ENCODE assay signal across 33 cellular contexts in the genomic region with DNA sequence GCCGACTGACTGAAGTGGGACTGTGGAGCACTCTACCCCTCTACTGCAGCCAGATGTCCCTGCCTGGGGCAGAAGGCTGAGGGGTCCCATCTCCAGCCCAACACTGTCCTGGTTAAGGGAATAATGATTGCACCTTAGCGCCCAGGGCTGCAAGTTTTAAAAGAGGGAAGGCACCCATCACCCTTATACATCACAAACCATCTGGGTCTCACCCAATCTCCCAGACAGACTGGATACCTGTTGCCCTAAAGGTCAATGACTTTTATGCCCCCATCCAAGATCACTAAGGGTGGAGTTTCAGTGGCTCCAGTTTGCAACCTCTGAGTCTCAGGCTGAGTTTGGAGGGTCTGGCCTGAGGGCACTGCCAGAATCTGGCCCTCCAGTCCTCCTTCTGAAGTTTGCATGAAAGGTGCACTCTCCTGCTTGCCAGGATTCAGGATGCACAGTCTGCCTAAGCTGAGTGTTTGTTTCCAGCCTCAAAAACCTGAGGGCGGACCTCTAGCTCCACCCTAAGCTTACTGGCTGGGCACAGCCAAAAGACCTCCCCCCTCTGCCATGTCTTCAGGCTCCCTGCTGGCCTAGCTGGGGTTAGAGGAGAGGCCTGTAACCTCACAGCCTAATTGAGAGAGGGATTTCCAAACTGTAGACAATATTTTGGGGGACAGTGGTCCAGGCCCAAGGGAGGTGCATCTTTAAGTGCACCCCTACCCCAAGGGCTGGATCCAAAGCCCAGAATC. TPM values are rescaled to one million over a fixed set of nuclear protein-coding genes. Genes with fewer than 3 reads are reported as not detected.
DNase-seq lines count a peak whose midpoint lies in the region; ATAC-seq and TF ChIP-seq lines count a peak whose summit lies in the region.
"Had no signal": no experiment of that assay in that cellular context is flagged by ENCODE, and none has a peak within 500 bp of the region (broad histone marks: within the 10 kb centered on the region; RNA-seq: fewer than 3 reads in every experiment).

No MANE protein-coding gene starts in this region.

- TF ChIP-seq POLR2A in suprapubic skin (IDR thresholded peaks at IDR 0.05) = no peak

- H2BK5ac ChIP-seq in mesenchymal stem cell (ENCODE audit: low read depth, low read length, poor library complexity, severe bottlenecking) = no peak overlapping the region

- H3K4me1 ChIP-seq in mesenchymal stem cell (ENCODE audit: control insufficient read depth, insufficient read depth, low read depth, low read length) (peaks cover 36% of the 10 kb centered on the region), suprapubic skin (peaks cover 76% of the 10 kb centered on the region), mucosa of descending colon (ENCODE audit: low read depth) (peaks cover 27% of the 10 kb centered on the region), lower lobe of right lung (peaks cover 45% of the 10 kb centered on the region)
- H3K4me1 ChIP-seq: parathyroid adenoma had no signal

- H3K23ac ChIP-seq in mesenchymal stem cell (ENCODE audit: low read length in 2 of 2) = no peak overlapping the region

- H2AK5ac ChIP-seq in mesenchymal stem cell (ENCODE audit: low read length, severe bottlenecking) = no peak overlapping the region

- peak overlapping the region; percentile 47 for H3K27ac ChIP-seq in cingulate gyrus (ENCODE audit: low read depth, low read length)
- H3K27ac ChIP-seq in mesenchymal stem cell (ENCODE audit: low read length, poor library complexity, severe bottlenecking) = no peak overlapping the region
- H3K27ac ChIP-seq in suprapubic skin = no peak overlapping the region
- H3K27ac ChIP-seq in lower lobe of right lung = no peak overlapping the region
- H3K27ac ChIP-seq: 22Rv1, adrenal gland, colonic mucosa, esophagus squamous epithelium, gastroesophageal sphincter, HL-60, parathyroid adenoma, SJSA1, spleen had no signal

- intact Hi-C loops in mucosa of descending colon (cut with DNase I, micrococcal nuclease) = loop anchor here in 1 of 2 donors (10.0 kb wide), 1 partner anchor 705 kb away; no protein-coding TSS in a partner anchor
- intact Hi-C loops in lower lobe of right lung (cut with DNase I) = no loop called here

- 53% methylated on average over 3 of the region's 3 CpGs for WGBS in mesenchymal stem cell
- 74% methylated on average over 2 of the region's 3 CpGs for WGBS in suprapubic skin

- no peak overlapping the region for H4K91ac ChIP-seq in mesenchymal stem cell (ENCODE audit: low read length)

- DNase-seq in DMS 273 (lab: John Stamatoyannopoulos, UW; ENCODE audit: unreplicated experiment) = peak; percentile 13
- DNase-seq in DMS 273 treated with DMSO at 0.1 percent for 48 hours (lab: John Stamatoyannopoulos, UW) = no peak
- DNase-seq in mesenchymal stem cell = no peak
- no peak for DNase-seq in suprapubic skin (ENCODE audit: low spot score in 2 of 2)
- DNase-seq in stimulated activated CD4-positive, alpha-beta T cell treated with anti-CD3 and anti-CD28 coated beads, Interleukin-2, amount 100 ng/mL, for 48 hours = no peak
- DNase-seq in mucosa of descending colon = no peak
- no peak for DNase-seq in lower lobe of right lung
- DNase-seq: activated CD4-positive, alpha-beta memory T cell treated with anti-CD3 and anti-CD28 coated beads for 36 hours; activated CD4-positive, CD25-positive, alpha-beta regulatory T cell; activated effector memory CD4-positive, alpha-beta T cell treated with anti-CD3 and anti-CD28 coated beads, Interleukin-2, amount 50 U/mL, for 16 hours; CD4-positive, alpha-beta memory T cell; colonic mucosa; DMS53; esophagus squamous epithelium; GF-D8; HCEC 1CT; naive B cell; NCI-H1694 treated with DMSO at 0.1 percent for 48 hours; NCI-H2171 treated with DMSO at 0.1 percent for 48 hours; NCI-H524; right cardiac atrium; spleen; stimulated activated CD4-positive, alpha-beta T cell treated with anti-CD3 and anti-CD28 coated beads, Interleukin-4, amount 100 ng/mL, for 1 hour; stimulated activated naive CD8-positive, alpha-beta T cell treated with anti-CD3 and anti-CD28 coated beads, Interleukin-15, Interleukin-2, amounts not matched to agents 100 U/mL and 50 U/mL, for 24 hours; T-cell had no signal

- no peak overlapping the region for H2AFZ ChIP-seq in mesenchymal stem cell (ENCODE audit: low read depth, low read length)
- H2AFZ ChIP-seq: parathyroid adenoma had no signal

- H3K4ac ChIP-seq in mesenchymal stem cell (ENCODE audit: low read depth in 1 of 2, low read length in 2 of 2) = no peak overlapping the region

- H3K79me1 ChIP-seq in mesenchymal stem cell (replicated peaks; ENCODE audit: low read length, poor library complexity, severe bottlenecking) = no peaks in the 10 kb centered on the region

- no peak overlapping the region for H2BK15ac ChIP-seq in mesenchymal stem cell (ENCODE audit: low read depth, poor library complexity, severe bottlenecking)

- TF ChIP-seq EP300 in suprapubic skin (IDR thresholded peaks at IDR 0.05) = no peak

- H3K27me3 ChIP-seq in mesenchymal stem cell (ENCODE audit: control insufficient read depth in 1 of 2, insufficient read depth in 1 of 2, low read length in 2 of 2) (peaks cover 0 to 99% of the 10 kb centered on the region in 2 experiments), suprapubic skin (peaks cover 77% of the 10 kb centered on the region), lower lobe of right lung (ENCODE audit: low read depth) (peaks cover 98% of the 10 kb centered on the region)

- H3K4me3 ChIP-seq in mesenchymal stem cell (ENCODE audit: insufficient read depth in 1 of 2, low read depth in 1 of 2, low read length in 2 of 2) (peak overlapping the region in 1 of 2 experiments; percentile 95), suprapubic skin (peak overlapping the region; percentile 81), mucosa of descending colon (no peak overlapping the region), lower lobe of right lung (no peak overlapping the region)
- H3K4me3 ChIP-seq: adrenal gland, colonic mucosa, esophagus squamous epithelium, SJSA1, spleen had no signal

- no peak overlapping the region for H3K14ac ChIP-seq in mesenchymal stem cell (ENCODE audit: low read length in 2 of 2)

- ATAC-seq in mucosa of descending colon = no peak
- no peak for ATAC-seq in lower lobe of right lung
- ATAC-seq: gastroesophageal sphincter; right cardiac atrium; stimulated activated naive CD8-positive, alpha-beta T cell treated with anti-CD3 and anti-CD28 coated beads, Interleukin-15, Interleukin-2, amounts not matched to agents 100 U/mL and 50 U/mL, for 24 hours; T-cell had no signal

- peak overlapping the region; percentile 100 for H3K9ac ChIP-seq in mesenchymal stem cell (ENCODE audit: low read length)
- H3K9ac ChIP-seq: parathyroid adenoma had no signal

- H4K8ac ChIP-seq in mesenchymal stem cell (ENCODE audit: low read length) = no peak overlapping the region

- no peaks in the 10 kb centered on the region for H3K36me3 ChIP-seq in mesenchymal stem cell (ENCODE audit: control insufficient read depth in 1 of 2, insufficient read depth in 2 of 2, low read depth in 1 of 2, low read length in 2 of 2)
- H3K36me3 ChIP-seq in suprapubic skin = no peaks in the 10 kb centered on the region
- no peaks in the 10 kb centered on the region for H3K36me3 ChIP-seq in mucosa of descending colon (ENCODE audit: low read depth)
- no peaks in the 10 kb centered on the region for H3K36me3 ChIP-seq in lower lobe of right lung
- H3K36me3 ChIP-seq: adrenal gland, colonic mucosa, esophagus squamous epithelium, gastroesophageal sphincter, SJSA1, spleen had no signal

- H3K18ac ChIP-seq in mesenchymal stem cell (ENCODE audit: low read depth in 1 of 2, low read length in 2 of 2) = no peak overlapping the region

- no peak for TF ChIP-seq CTCF in suprapubic skin (IDR thresholded peaks at IDR 0.05)
- no peak for TF ChIP-seq CTCF in mucosa of descending colon (IDR thresholded peaks at IDR 0.05)
- TF ChIP-seq CTCF in lower lobe of right lung (IDR thresholded peaks at IDR 0.05) = no peak

- H3K4me2 ChIP-seq in mesenchymal stem cell (ENCODE audit: low read length, poor library complexity, severe bottlenecking) = no peak overlapping the region

- no peaks in the 10 kb centered on the region for H3K9me3 ChIP-seq in mesenchymal stem cell (ENCODE audit: control insufficient read depth, low read length)
- H3K9me3 ChIP-seq in suprapubic skin = no peaks in the 10 kb centered on the region
- no peaks in the 10 kb centered on the region for H3K9me3 ChIP-seq in mucosa of descending colon
- H3K9me3 ChIP-seq in lower lobe of right lung = no peaks in the 10 kb centered on the region
- H3K9me3 ChIP-seq: adrenal gland, colonic mucosa, esophagus squamous epithelium, spleen had no signal

- H2BK12ac ChIP-seq in mesenchymal stem cell (ENCODE audit: low read length in 2 of 2) = no peak overlapping the region

- no peak overlapping the region for H2BK120ac ChIP-seq in mesenchymal stem cell (ENCODE audit: low read depth, low read length)

RNA-seq across cellular contexts. Expression of a gene that starts 2.5 kb away (rescaled TPM):
- polyA plus RNA-seq in mesenchymal stem cell (2013, experiment 1 of 2) = not detected
- polyA plus RNA-seq in mesenchymal stem cell (2013, experiment 2 of 2) = not detected
- total RNA-seq in suprapubic skin = 1 to 10 TPM; 2.0 to 9.7 (median 2.5) TPM
- not detected for total RNA-seq in mucosa of descending colon
- not detected for total RNA-seq in lower lobe of right lung
- total RNA-seq: activated CD4-positive, alpha-beta memory T cell treated with anti-CD3 and anti-CD28 coated beads for 36 hours; CD4-positive, alpha-beta memory T cell; colonic mucosa; LHCN-M2; spleen; T-cell had no signal
- polyA plus RNA-seq: CD4-positive, alpha-beta memory T cell had no signal
